ENCODE assay signal across 20 cellular contexts in genomic region chr17:40058865-40059264, GRCh38. TPM values are rescaled to one million over a fixed set of nuclear protein-coding genes. Genes with fewer than 3 reads are reported as not detected.
DNase-seq lines count a peak whose midpoint lies in the region; ATAC-seq and TF ChIP-seq lines count a peak whose summit lies in the region.
"Had no signal": no experiment of that assay in that cellular context is flagged by ENCODE, and none has a peak within 500 bp of the region (broad histone marks: within the 10 kb centered on the region; RNA-seq: fewer than 3 reads in every experiment).

No MANE protein-coding gene starts in this region.

- H3K4me2 ChIP-seq in neuronal stem cell (ENCODE audit: insufficient read depth, low read length, poor library complexity, severe bottlenecking) = no peak overlapping the region

- H3K36me3 ChIP-seq in endodermal cell (ENCODE audit: control insufficient read depth, insufficient read depth, low read length) (no peaks in the 10 kb centered on the region), testis (ENCODE audit: low read depth, missing control alignments) (no peaks in the 10 kb centered on the region), neuronal stem cell (replicated peaks in 1 of 2; ENCODE audit: control insufficient read depth in 2 of 2, insufficient read depth in 2 of 2, low read length in 2 of 2) (no peaks in the 10 kb centered on the region)
- H3K36me3 ChIP-seq: SJSA1 had no signal

- no peak for TF ChIP-seq POLR2A in testis (IDR thresholded peaks at IDR 0.05)

- H3K9me3 Mint-ChIP-seq in endodermal cell (no peaks in the 10 kb centered on the region), neural crest cell (no peaks in the 10 kb centered on the region)
- H3K9me3 Mint-ChIP-seq in naive thymus-derived CD8-positive, alpha-beta T cell = no peaks in the 10 kb centered on the region
- no peaks in the 10 kb centered on the region for H3K9me3 Mint-ChIP-seq in activated T-helper 17 cell treated with anti-CD3 and anti-CD28 coated beads, Interleukin-2, amount 50 U/mL, for 72 hours
- H3K9me3 Mint-ChIP-seq: CD4-positive, alpha-beta T cell had no signal

- peaks cover 17% of the 10 kb centered on the region for H3K27me3 ChIP-seq in endodermal cell (ENCODE audit: control insufficient read depth, insufficient read depth, low read length, poor library complexity, severe bottlenecking)
- H3K27me3 ChIP-seq in testis = no peaks in the 10 kb centered on the region
- peaks cover 0 to 7% (median 0%) of the 10 kb centered on the region in 3 experiments for H3K27me3 ChIP-seq in neuronal stem cell (ENCODE audit: control insufficient read depth in 3 of 3, insufficient read depth in 3 of 3, low read depth in 1 of 3, low read length in 3 of 3)
- H3K27me3 ChIP-seq: SJSA1 had no signal

- H3K14ac ChIP-seq in neuronal stem cell (ENCODE audit: low read length) = no peak overlapping the region

- H3K27ac Mint-ChIP-seq in endodermal cell (no peak overlapping the region), neural crest cell (ENCODE audit: unreplicated experiment) (no peak overlapping the region)
- no peak overlapping the region for H3K27ac Mint-ChIP-seq in naive thymus-derived CD8-positive, alpha-beta T cell
- no peak overlapping the region for H3K27ac Mint-ChIP-seq in activated T-helper 17 cell treated with anti-CD3 and anti-CD28 coated beads, Interleukin-2, amount 50 U/mL, for 72 hours
- H3K27ac Mint-ChIP-seq: CD4-positive, alpha-beta T cell had no signal

- H2BK120ac ChIP-seq in neuronal stem cell (ENCODE audit: low read depth, low read length) = no peak overlapping the region

- intact Hi-C loops in testis (cut with DNase I; ENCODE audit: low total_unique reads) = no loop called here

- ATAC-seq in naive thymus-derived CD8-positive, alpha-beta T cell = no peak
- ATAC-seq in activated T-helper 17 cell treated with anti-CD3 and anti-CD28 coated beads, Interleukin-2, amount 50 U/mL, for 72 hours (replicated peaks) = no peak
- ATAC-seq: HCT116 had no signal

- H3K27me3 Mint-ChIP-seq in endodermal cell (ENCODE audit: insufficient read depth) (peaks cover 33% of the 10 kb centered on the region), neural crest cell (ENCODE audit: low read depth) (peaks cover 39% of the 10 kb centered on the region)
- H3K27me3 Mint-ChIP-seq in naive thymus-derived CD8-positive, alpha-beta T cell = peaks cover 0 to 2% (median 0%) of the 10 kb centered on the region in 5 donors
- H3K27me3 Mint-ChIP-seq in activated T-helper 17 cell treated with anti-CD3 and anti-CD28 coated beads, Interleukin-2, amount 50 U/mL, for 72 hours = no peaks in the 10 kb centered on the region
- H3K27me3 Mint-ChIP-seq: CD4-positive, alpha-beta T cell had no signal

- H3K79me1 ChIP-seq in neuronal stem cell (ENCODE audit: low read depth, low read length) = no peaks in the 10 kb centered on the region

- H2BK12ac ChIP-seq in neuronal stem cell (ENCODE audit: low read length) = no peak overlapping the region

- no peak overlapping the region for H2BK5ac ChIP-seq in neuronal stem cell (ENCODE audit: low read length)

- POLR2A ChIA-PET in RWPE1 (lab: Yijun Ruan, JAX; ENCODE audit: low non-redundant PET) = no interaction called here
- POLR2A ChIA-PET in naive thymus-derived CD8-positive, alpha-beta T cell (lab: Charles Lee) = interaction anchor here (0.6 to 1.6 kb wide), 4 partner anchors 9 to 54 kb away, joined by 3 to 5 read pairs (median 4); no protein-coding TSS in a partner anchor

- H3K23ac ChIP-seq in neuronal stem cell (ENCODE audit: low read depth, low read length, poor library complexity) = no peak overlapping the region

- H3K27ac ChIP-seq in RWPE1 (peak overlapping the region; percentile 45; the same call in 1 of the 2 replicates), endodermal cell (ENCODE audit: low read depth, low read length) (no peak overlapping the region), testis (peak overlapping the region; percentile 55 to 80), neuronal stem cell (replicated peaks; ENCODE audit: low read length) (no peak overlapping the region)
- H3K27ac ChIP-seq: SJSA1, VCaP had no signal

- H2BK15ac ChIP-seq in neuronal stem cell (ENCODE audit: low read length) = no peak overlapping the region

- H3K4me1 Mint-ChIP-seq in endodermal cell (peaks cover 20% of the 10 kb centered on the region), neural crest cell (peaks cover 21% of the 10 kb centered on the region)
- H3K4me1 Mint-ChIP-seq in naive thymus-derived CD8-positive, alpha-beta T cell = peaks cover 12 to 27% (median 24%) of the 10 kb centered on the region in 4 donors
- H3K4me1 Mint-ChIP-seq in activated T-helper 17 cell treated with anti-CD3 and anti-CD28 coated beads, Interleukin-2, amount 50 U/mL, for 72 hours = peaks cover 16% of the 10 kb centered on the region

- H2AK5ac ChIP-seq in neuronal stem cell (ENCODE audit: low read depth, low read length) = no peak overlapping the region

- WGBS in endodermal cell (ENCODE audit: insufficient coverage in 1 of 2, insufficient read length in 1 of 2), 2 experiments = 93 to 100% methylated on average over 1 of the region's 1 CpG
- WGBS in testis, 2 donors = 92 to 100% methylated on average over 1 of the region's 1 CpG
- WGBS in neuronal stem cell (ENCODE audit: extremely low coverage in 2 of 2, insufficient read length in 2 of 2, insufficient replicate concordance in 1 of 2), 2 donors = no CpG with 5 or more reads among the region's 1 CpG

- H3K4me3 ChIP-seq in endodermal cell (ENCODE audit: low read length) (no peak overlapping the region), testis (no peak overlapping the region), neuronal stem cell (ENCODE audit: low read length in 2 of 2) (no peak overlapping the region)
- H3K4me3 ChIP-seq: SJSA1 had no signal

- H4K8ac ChIP-seq in neuronal stem cell (ENCODE audit: low read depth, low read length) = no peak overlapping the region

- peaks cover 1% of the 10 kb centered on the region for H3K36me3 Mint-ChIP-seq in endodermal cell (ENCODE audit: low read depth)
- no peaks in the 10 kb centered on the region for H3K36me3 Mint-ChIP-seq in neural crest cell (ENCODE audit: low read depth)
- H3K36me3 Mint-ChIP-seq in naive thymus-derived CD8-positive, alpha-beta T cell = peaks cover 0 to 2% (median 0%) of the 10 kb centered on the region in 3 donors
- peaks cover 6% of the 10 kb centered on the region for H3K36me3 Mint-ChIP-seq in activated T-helper 17 cell treated with anti-CD3 and anti-CD28 coated beads, Interleukin-2, amount 50 U/mL, for 72 hours (ENCODE audit: low read depth)

- no peak overlapping the region for H3K18ac ChIP-seq in neuronal stem cell (ENCODE audit: low read length)

- DNase-seq in RWPE1 (ENCODE audit: low spot score) (no peak), endodermal cell (peak; percentile 53), neural crest cell (ENCODE audit: low read depth, low spot score) (no peak), testis (no peak), GF-D8 (lab: John Stamatoyannopoulos, UW) (no peak), neuronal stem cell (ENCODE audit: low spot score) (no peak)
- no peak for DNase-seq in naive thymus-derived CD8-positive, alpha-beta T cell
- DNase-seq: activated naive CD4-positive, alpha-beta T cell; CD4-positive, alpha-beta T cell; DND-41; hippocampal formation; islet precursor cell; NCI-H82; stimulated activated naive CD4-positive, alpha-beta T cell treated with Interleukin-2 at 50 U/mL for 16 hours; T-helper 2 cell had no signal

- no peak for TF ChIP-seq CTCF in RWPE1 (conservative IDR thresholded peaks at IDR 0.05; ENCODE audit: low read depth)
- no peak for TF ChIP-seq CTCF in endodermal cell (conservative IDR thresholded peaks at IDR 0.05)
- TF ChIP-seq CTCF in neural crest cell (conservative IDR thresholded peaks at IDR 0.05) = no peak
- TF ChIP-seq CTCF in testis (IDR thresholded peaks at IDR 0.05) = no peak

- H3K4me3 Mint-ChIP-seq in endodermal cell (no peak overlapping the region), neural crest cell (peak overlapping the region; percentile 76)
- H3K4me3 Mint-ChIP-seq in naive thymus-derived CD8-positive, alpha-beta T cell = no peak overlapping the region
- no peak overlapping the region for H3K4me3 Mint-ChIP-seq in activated T-helper 17 cell treated with anti-CD3 and anti-CD28 coated beads, Interleukin-2, amount 50 U/mL, for 72 hours

- no peak overlapping the region for H3K9ac ChIP-seq in endodermal cell (ENCODE audit: extremely low read depth, low read length, poor library complexity, severe bottlenecking)
- no peak overlapping the region for H3K9ac ChIP-seq in neuronal stem cell (ENCODE audit: low read depth, low read length, poor library complexity)

- CTCF ChIA-PET in RWPE1 (lab: Yijun Ruan, JAX) = no interaction called here

- H2AFZ ChIP-seq in neuronal stem cell (ENCODE audit: low read length) = no peak overlapping the region

- no peak overlapping the region for H4K91ac ChIP-seq in neuronal stem cell (ENCODE audit: low read depth, low read length, poor library complexity)

- H3K4me1 ChIP-seq in endodermal cell (ENCODE audit: control insufficient read depth, insufficient read depth, low read length) = no peaks in the 10 kb centered on the region
- peaks cover 17% of the 10 kb centered on the region for H3K4me1 ChIP-seq in testis
- peaks cover 11 to 15% of the 10 kb centered on the region in 2 donors for H3K4me1 ChIP-seq in neuronal stem cell (ENCODE audit: control insufficient read depth in 2 of 2, insufficient read depth in 1 of 2, low read depth in 1 of 2, low read length in 2 of 2)

- H3K9me3 ChIP-seq in endodermal cell (ENCODE audit: control insufficient read depth, low read length) = no peaks in the 10 kb centered on the region
- H3K9me3 ChIP-seq in testis = no peaks in the 10 kb centered on the region
- H3K9me3 ChIP-seq in neuronal stem cell (replicated peaks in 1 of 2; ENCODE audit: control insufficient read depth in 2 of 2, insufficient read depth in 1 of 2, low read depth in 1 of 2, low read length in 2 of 2) = no peaks in the 10 kb centered on the region
- H3K9me3 ChIP-seq: SJSA1 had no signal

- no peak overlapping the region for H3K4ac ChIP-seq in neuronal stem cell (ENCODE audit: low read length)

RNA-seq across cellular contexts. Expression of gene THRA, which starts 3.9 kb away (rescaled TPM):
- total RNA-seq in endodermal cell (10 to 100 TPM; 12.7 to 14.4 TPM), neural crest cell (15.0 and 15.3 TPM in 2 replicates), testis (10 to 100 TPM; 44.9 to 51.7 TPM)
- 16.0 TPM for polyA plus RNA-seq in endodermal cell (2013, experiment 1 of 2)
- polyA plus RNA-seq in endodermal cell (2013, experiment 2 of 2) = 15.5 TPM
- polyA plus RNA-seq in testis (ENCODE audit: insufficient read depth, low read depth, low replicate concordance) = 41.2 TPM
- 13.2 TPM for polyA plus RNA-seq in neuronal stem cell (2013, experiment 1 of 2)
- polyA plus RNA-seq in neuronal stem cell (2013, experiment 2 of 2) = 13.2 TPM
- total RNA-seq in naive thymus-derived CD8-positive, alpha-beta T cell = 10 to 100 TPM; 53.6 to 54.2 TPM
- 10 to 100 TPM; 11.3 to 23.3 (median 22.2) TPM for polyA plus RNA-seq in naive thymus-derived CD8-positive, alpha-beta T cell
- total RNA-seq in activated T-helper 17 cell treated with anti-CD3 and anti-CD28 coated beads, Interleukin-2, amount 50 U/mL, for 72 hours = 10 to 100 TPM; 10.3 to 14.4 TPM

RNA-seq across cellular contexts. Expression of gene MED24, which starts 4.7 kb away (rescaled TPM):
- total RNA-seq in endodermal cell = 100 to 1,000 TPM; 106 to 124 TPM
- polyA plus RNA-seq in endodermal cell (2013, experiment 1 of 2) = 119 TPM
- polyA plus RNA-seq in endodermal cell (2013, experiment 2 of 2) = 101 TPM
- 147 and 154 TPM in 2 replicates for total RNA-seq in neural crest cell
- total RNA-seq in testis = 100 to 1,000 TPM; 151 to 172 TPM
- polyA plus RNA-seq in testis (ENCODE audit: insufficient read depth, low read depth, low replicate concordance) = 127 TPM
- 61.9 TPM for polyA plus RNA-seq in neuronal stem cell (2013, experiment 1 of 2)
- polyA plus RNA-seq in neuronal stem cell (2013, experiment 2 of 2) = 61.2 TPM
- 100 to 1,000 TPM; 104 TPM for total RNA-seq in naive thymus-derived CD8-positive, alpha-beta T cell
- 10 to 100 TPM; 37.3 to 67.7 (median 42.1) TPM for polyA plus RNA-seq in naive thymus-derived CD8-positive, alpha-beta T cell
- 100 to 1,000 TPM in 1 of 2 donors, 10 to 100 TPM in 1; 83.5 to 140 TPM for total RNA-seq in activated T-helper 17 cell treated with anti-CD3 and anti-CD28 coated beads, Interleukin-2, amount 50 U/mL, for 72 hours

RNA-seq across cellular contexts. Expression of gene NR1D1, which starts 41.5 kb away (rescaled TPM):
- total RNA-seq in endodermal cell (1 to 10 TPM; 3.0 to 4.4 TPM), neural crest cell (2.5 and 2.8 TPM in 2 replicates), testis (10 to 100 TPM; 14.4 to 23.6 TPM)
- 3.1 TPM for polyA plus RNA-seq in endodermal cell (2013, experiment 1 of 2)
- polyA plus RNA-seq in endodermal cell (2013, experiment 2 of 2) = 2.3 TPM
- polyA plus RNA-seq in testis (ENCODE audit: insufficient read depth, low read depth, low replicate concordance) = 9.8 TPM
- polyA plus RNA-seq in neuronal stem cell (2013, experiment 1 of 2) = 5.0 TPM
- polyA plus RNA-seq in neuronal stem cell (2013, experiment 2 of 2) = 4.8 TPM
- 10 to 100 TPM; 18.2 to 19.2 TPM for total RNA-seq in naive thymus-derived CD8-positive, alpha-beta T cell
- polyA plus RNA-seq in naive thymus-derived CD8-positive, alpha-beta T cell = 1 to 10 TPM; 3.9 to 9.9 (median 6.4) TPM
- 10 to 100 TPM; 12.2 to 21.8 TPM for total RNA-seq in activated T-helper 17 cell treated with anti-CD3 and anti-CD28 coated beads, Interleukin-2, amount 50 U/mL, for 72 hours

RNA-seq across cellular contexts. Expression of gene CSF3, which starts 43.6 kb away (rescaled TPM):
- total RNA-seq in endodermal cell = not detected
- not detected for polyA plus RNA-seq in endodermal cell (2013, experiment 1 of 2)
- not detected for polyA plus RNA-seq in endodermal cell (2013, experiment 2 of 2)
- total RNA-seq in neural crest cell = not detected in 2 replicates
- total RNA-seq in testis = 1 to 10 TPM; 2.4 to 3.6 TPM
- 0.80 TPM for polyA plus RNA-seq in testis (ENCODE audit: insufficient read depth, low read depth, low replicate concordance)
- not detected for polyA plus RNA-seq in neuronal stem cell (2013, experiment 1 of 2)
- polyA plus RNA-seq in neuronal stem cell (2013, experiment 2 of 2) = not detected
- not detected for total RNA-seq in naive thymus-derived CD8-positive, alpha-beta T cell
- polyA plus RNA-seq in naive thymus-derived CD8-positive, alpha-beta T cell = not detected
- not detected for total RNA-seq in activated T-helper 17 cell treated with anti-CD3 and anti-CD28 coated beads, Interleukin-2, amount 50 U/mL, for 72 hours
- total RNA-seq: astrocyte; CD4-positive, alpha-beta T cell; SJSA1 had no signal

Comparison
In these comparisons a context has a peak if more than half of its experiments do, and no peak if none do; other contexts are left out.
1. H3K27ac ChIP-seq: peak in RWPE1 (single experiment) and testis (2 of 2); none in endodermal cell (single experiment) and neuronal stem cell (single experiment).